In the genomic region with DNA sequence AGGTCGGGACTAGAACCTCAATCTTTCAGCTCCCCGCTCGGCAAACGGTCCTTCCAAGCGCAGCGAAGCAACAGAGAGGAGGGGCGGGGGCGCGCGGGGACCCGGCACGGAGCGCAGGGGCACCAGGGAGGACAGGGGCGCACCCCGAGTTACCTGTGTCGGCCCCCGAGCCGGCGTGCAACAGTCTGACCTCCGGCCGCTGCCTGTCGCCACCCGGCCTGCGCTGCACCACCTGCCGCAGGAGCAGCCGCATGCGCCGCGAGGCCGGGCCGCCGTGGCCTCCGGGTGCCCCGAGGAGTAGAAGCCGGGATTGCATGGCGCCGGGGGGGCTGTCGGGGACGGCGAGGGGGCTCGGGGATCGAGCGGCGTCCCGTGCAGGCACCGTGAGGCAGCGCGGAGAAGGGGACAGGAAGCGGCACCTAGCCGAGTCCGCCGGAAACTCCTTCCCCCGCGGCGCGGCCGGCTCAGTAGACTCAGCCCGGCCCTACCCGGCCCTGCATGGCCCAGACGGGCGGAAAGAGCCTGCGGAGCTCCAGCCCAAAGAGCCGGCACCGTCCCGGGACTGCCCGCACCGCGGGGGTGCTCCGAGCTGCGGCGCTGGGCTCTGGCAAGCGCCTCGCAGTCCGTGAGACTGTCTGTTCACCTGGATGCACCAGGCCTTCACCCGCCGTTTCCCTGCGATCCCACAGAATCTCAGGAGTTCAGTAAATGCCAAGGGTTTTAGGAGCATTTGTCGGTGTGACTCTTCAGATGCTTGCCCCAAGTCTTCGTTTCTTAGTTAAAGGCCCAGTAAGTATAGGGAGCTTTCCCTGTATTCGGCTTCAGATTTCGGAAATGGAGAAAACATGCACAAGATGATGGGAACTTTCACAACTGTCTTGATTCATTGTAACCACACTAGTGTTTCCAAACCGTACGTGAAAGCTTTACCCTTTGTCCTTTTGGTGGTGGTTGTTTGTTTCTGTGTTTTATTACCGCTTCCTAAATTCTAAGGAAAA, we compare ENCODE assay signal across 8 cellular contexts. TPM values are rescaled to one million over a fixed set of nuclear protein-coding genes. Genes with fewer than 3 reads are reported as not detected.
A peak's percentile ranks its signal among the peaks of the same experiment; 100 is the strongest.
DNase-seq lines count a peak whose midpoint lies in the region; ATAC-seq and TF ChIP-seq lines count a peak whose summit lies in the region.

A gene (minus strand): TSS at position 410 of the 998 bp plus-strand sequence. CDS start 94 bp downstream, at position 316.

- H3K27me3 ChIP-seq in AG04450 (ENCODE audit: control insufficient read depth, insufficient read depth, low read length), result no peaks in the 10 kb centered on the region

- intact Hi-C loops in left colon (cut with DNase I, micrococcal nuclease), result no loop called here

- TF ChIP-seq CTCF in AG04450 (IDR thresholded peaks at IDR 0.05; ENCODE audit: low read depth, low read length), result no peak
- TF ChIP-seq CTCF in coronary artery (IDR thresholded peaks at IDR 0.05), result no peak

- ATAC-seq in GM18867 (IDR thresholded peaks at IDR 0.05; ENCODE audit: unreplicated experiment) (peak; percentile 93), HG03103 (IDR thresholded peaks at IDR 0.05; ENCODE audit: low read depth, unreplicated experiment) (peak; percentile 87), left colon (peak; percentile 95)

- CTCF ChIA-PET in AG04450 (lab: Charles Lee), result interaction anchor here (1.1 kb wide), 1 partner anchor 292 kb away, joined by 4 read pairs; no protein-coding TSS in a partner anchor

- H3K4me3 ChIP-seq in AG04450 (ENCODE audit: low read depth, low read length) (peak within 1 kb of the TSS; percentile 79), coronary artery (peak within 1 kb of the TSS; percentile 98)

- POLR2A ChIA-PET in AG04450 (lab: Yijun Ruan, JAX), result interaction anchor here (0.8 to 2.0 kb wide), 4 partner anchors 45 to 106 kb away, joined by 3 to 5 read pairs (median 3); a partner anchor contains a TSS

- H3K27ac ChIP-seq in AG04450 (ENCODE audit: low read depth, low read length) (peak within 1 kb of the TSS; percentile 53), coronary artery (peak within 1 kb of the TSS; percentile 61 to 92)

- DNase-seq in AG04450 (ENCODE audit: low read depth, low spot score) (no peak), NCI-H460 (ENCODE audit: extremely low read depth, low read depth) (peak; percentile 40), coronary artery (ENCODE audit: low spot score) (peak; percentile 83), left colon (peak; percentile 74 to 89)
- DNase-seq in activated CD4-positive, alpha-beta T cell treated with anti-CD3 and anti-CD28 coated beads for 48 hours, result peak; percentile 90
- DNase-seq in stimulated activated CD4-positive, alpha-beta T cell treated with anti-CD3 and anti-CD28 coated beads, Interleukin-1b, Interleukin-23, amount 100 ng/mL, for 48 hours, result peak; percentile 86

- no peaks in the 10 kb centered on the region for H3K9me3 ChIP-seq in AG04450 (ENCODE audit: control insufficient read depth, insufficient read depth, low read length)

RNA-seq across cellular contexts. Expression of the gene that starts here (rescaled TPM):
- polyA plus RNA-seq in AG04450 (2011; rRNA removed), result 10.4 and 12.4 TPM in 2 replicates
- polyA minus RNA-seq in AG04450 (2011; rRNA and poly(A)+ RNA removed), result 18.7 and 28.1 TPM in 2 replicates
- 19.3 and 20.1 TPM in 2 replicates for total RNA-seq in NCI-H460 (2014; rRNA removed; shearing (Covaris generic))
- polyA plus RNA-seq in NCI-H460 (2014; cell fraction: nucleus; rRNA removed), result 9.3 and 21.4 TPM in 2 replicates
- total RNA-seq in left colon, result 10 to 100 TPM; 26.9 to 31.1 TPM
